In the genomic region with DNA sequence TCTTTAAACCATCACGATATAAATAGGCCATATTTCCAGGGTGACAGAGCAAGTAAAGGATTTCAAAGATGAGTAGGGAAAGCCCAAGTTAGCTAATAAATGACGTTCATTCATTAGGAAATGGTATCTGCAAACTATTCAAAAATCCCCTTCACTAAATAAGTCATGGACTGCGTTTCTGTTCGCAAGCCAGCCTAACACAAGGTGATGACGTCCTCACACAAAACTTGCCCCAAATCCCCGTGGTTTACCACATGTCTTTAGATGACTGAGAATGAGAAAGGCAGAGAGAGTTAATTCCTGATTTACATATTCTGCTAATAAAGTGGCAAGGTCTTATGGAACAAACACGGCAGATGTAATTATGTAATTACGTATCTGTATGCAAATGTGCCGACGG, we compare ENCODE assay signal across 23 cellular contexts.
DNase-seq lines count a peak whose midpoint lies in the region; ATAC-seq, FAIRE-seq and TF ChIP-seq lines count a peak whose summit lies in the region.
"Had no signal": no experiment of that assay in that cellular context is flagged by ENCODE, and none has a peak within 500 bp of the region (broad histone marks: within the 10 kb centered on the region; RNA-seq: fewer than 3 reads in every experiment).

No MANE protein-coding gene starts in this region.

- CTCF ChIA-PET in activated CD4-positive, alpha-beta T cell treated with anti-CD3 and anti-CD28 coated beads for 36 hours (lab: Charles Lee) = interaction anchor here (1.1 kb wide), 1 partner anchor 16 kb away, joined by 4 read pairs; no protein-coding TSS in a partner anchor
- CTCF ChIA-PET in activated CD4-positive, alpha-beta T cell treated with anti-CD3 and anti-CD28 coated beads, Interleukin-2, amount 10 ng/mL, durations not matched to agents 7 days and 5 days (lab: Charles Lee) = no interaction called here

- H3K9me3 Mint-ChIP-seq in activated CD4-positive, alpha-beta T cell treated with anti-CD3 and anti-CD28 coated beads for 36 hours (ENCODE audit: low read depth) = peaks cover 4% of the 10 kb centered on the region
- peaks cover 8% of the 10 kb centered on the region for H3K9me3 Mint-ChIP-seq in activated CD4-positive, alpha-beta T cell treated with anti-CD3 and anti-CD28 coated beads, Interleukin-2, amount 10 ng/mL, durations not matched to agents 7 days and 5 days

- no peaks in the 10 kb centered on the region for H3K36me3 Mint-ChIP-seq in activated CD4-positive, alpha-beta T cell treated with anti-CD3 and anti-CD28 coated beads for 36 hours (ENCODE audit: low read depth)
- H3K36me3 Mint-ChIP-seq in activated CD4-positive, alpha-beta T cell treated with anti-CD3 and anti-CD28 coated beads, Interleukin-2, amount 10 ng/mL, durations not matched to agents 7 days and 5 days (ENCODE audit: low read depth) = no peaks in the 10 kb centered on the region
- H3K36me3 Mint-ChIP-seq: stimulated activated memory B cell treated with anti-CD40 and anti-IgM and Interleukin-4, amounts not matched to agents 10 μg/mL and 1 μg/mL and 100 μg/mL, for 72 hours had no signal

- H4K20me1 ChIP-seq in smooth muscle cell (ENCODE audit: low read depth) = no peaks in the 10 kb centered on the region

- no peak overlapping the region for H2AFZ ChIP-seq in smooth muscle cell (ENCODE audit: low read depth)

- TF ChIP-seq CTCF in smooth muscle cell (IDR thresholded peaks at IDR 0.05; ENCODE audit: borderline replicate concordance, insufficient read depth, poor library complexity, severe bottlenecking) = no peak
- no peak for TF ChIP-seq CTCF in D721Med (IDR thresholded peaks at IDR 0.05; ENCODE audit: insufficient read depth, missing control alignments)

- H3K4me2 ChIP-seq in smooth muscle cell = peak overlapping the region; percentile 84

- H3K9me3 ChIP-seq in smooth muscle cell (replicated peaks; ENCODE audit: low read depth) = no peaks in the 10 kb centered on the region
- no peaks in the 10 kb centered on the region for H3K9me3 ChIP-seq in right cardiac atrium (ENCODE audit: control insufficient read depth, low read length)
- H3K9me3 ChIP-seq: ascending aorta, left lung, thyroid gland had no signal

- peak overlapping the region; percentile 97 for H3K9ac ChIP-seq in smooth muscle cell (ENCODE audit: low read depth)

- H3K27ac ChIP-seq in smooth muscle cell (ENCODE audit: low read depth) = peak overlapping the region; percentile 100
- H3K27ac ChIP-seq in right cardiac atrium (ENCODE audit: low read length) = no peak overlapping the region
- H3K27ac ChIP-seq: ascending aorta, left lung, RWPE1, thyroid gland had no signal

- 28% methylated on average over 10 of the region's 10 CpGs for WGBS in smooth muscle cell (ENCODE audit: low lambda C conversion rate)
- 79% methylated on average over 10 of the region's 10 CpGs for WGBS in right cardiac atrium

- peaks cover 8% of the 10 kb centered on the region for H3K79me2 ChIP-seq in smooth muscle cell (ENCODE audit: low read depth)

- no peaks in the 10 kb centered on the region for H3K36me3 ChIP-seq in smooth muscle cell (ENCODE audit: low read depth)
- H3K36me3 ChIP-seq: ascending aorta, left lung, thyroid gland had no signal

- POLR2A ChIA-PET in activated CD4-positive, alpha-beta T cell treated with anti-CD3 and anti-CD28 coated beads for 36 hours (lab: Charles Lee) = no interaction called here
- POLR2A ChIA-PET in activated CD4-positive, alpha-beta T cell treated with anti-CD3 and anti-CD28 coated beads, Interleukin-2, amount 10 ng/mL, durations not matched to agents 7 days and 5 days (lab: Charles Lee) = no interaction called here

- no peak overlapping the region for H3K27ac Mint-ChIP-seq in activated CD4-positive, alpha-beta T cell treated with anti-CD3 and anti-CD28 coated beads for 36 hours
- no peak overlapping the region for H3K27ac Mint-ChIP-seq in activated CD4-positive, alpha-beta T cell treated with anti-CD3 and anti-CD28 coated beads, Interleukin-2, amount 10 ng/mL, durations not matched to agents 7 days and 5 days
- H3K27ac Mint-ChIP-seq: activated naive CD4-positive, alpha-beta T cell treated with anti-CD3 and anti-CD28 coated beads for 36 hours; effector memory CD8-positive, alpha-beta T cell; stimulated activated memory B cell treated with anti-CD40 and anti-IgM and Interleukin-4, amounts not matched to agents 10 μg/mL and 1 μg/mL and 100 μg/mL, for 72 hours had no signal

- H3K27me3 ChIP-seq in smooth muscle cell (ENCODE audit: low read depth) (no peaks in the 10 kb centered on the region), right cardiac atrium (ENCODE audit: control insufficient read depth, insufficient read depth) (no peaks in the 10 kb centered on the region)
- H3K27me3 ChIP-seq: ascending aorta, left lung, thyroid gland had no signal

- H3K4me3 Mint-ChIP-seq in activated CD4-positive, alpha-beta T cell treated with anti-CD3 and anti-CD28 coated beads for 36 hours = no peak overlapping the region
- H3K4me3 Mint-ChIP-seq in activated CD4-positive, alpha-beta T cell treated with anti-CD3 and anti-CD28 coated beads, Interleukin-2, amount 10 ng/mL, durations not matched to agents 7 days and 5 days = no peak overlapping the region
- H3K4me3 Mint-ChIP-seq: activated naive CD4-positive, alpha-beta T cell treated with anti-CD3 and anti-CD28 coated beads for 36 hours; effector memory CD8-positive, alpha-beta T cell; stimulated activated memory B cell treated with anti-CD40 and anti-IgM and Interleukin-4, amounts not matched to agents 10 μg/mL and 1 μg/mL and 100 μg/mL, for 72 hours had no signal

- peaks cover 5% of the 10 kb centered on the region for H3K27me3 Mint-ChIP-seq in activated CD4-positive, alpha-beta T cell treated with anti-CD3 and anti-CD28 coated beads for 36 hours
- no peaks in the 10 kb centered on the region for H3K27me3 Mint-ChIP-seq in activated CD4-positive, alpha-beta T cell treated with anti-CD3 and anti-CD28 coated beads, Interleukin-2, amount 10 ng/mL, durations not matched to agents 7 days and 5 days
- H3K27me3 Mint-ChIP-seq: effector memory CD8-positive, alpha-beta T cell; stimulated activated memory B cell treated with anti-CD40 and anti-IgM and Interleukin-4, amounts not matched to agents 10 μg/mL and 1 μg/mL and 100 μg/mL, for 72 hours had no signal

- peaks cover 25% of the 10 kb centered on the region for H3F3A ChIP-seq in smooth muscle cell (ENCODE audit: low read depth)

- H3K4me1 ChIP-seq in smooth muscle cell (ENCODE audit: low read depth) (peaks cover 15% of the 10 kb centered on the region), right cardiac atrium (ENCODE audit: control insufficient read depth, insufficient read depth, low read length) (no peaks in the 10 kb centered on the region)
- H3K4me1 ChIP-seq: ascending aorta, left lung, thyroid gland had no signal

- DNase-seq in activated CD4-positive, alpha-beta T cell treated with anti-CD3 and anti-CD28 coated beads for 36 hours = peak; percentile 15
- no peak for DNase-seq in activated CD4-positive, alpha-beta T cell treated with anti-CD3 and anti-CD28 coated beads, Interleukin-2, amount 10 ng/mL, durations not matched to agents 7 days and 5 days
- DNase-seq in smooth muscle cell (lab: John Stamatoyannopoulos, UW; ENCODE audit: unreplicated experiment) (no peak), hypothalamus (lab: John Stamatoyannopoulos, UW) (no peak), D721Med (ENCODE audit: insufficient read length, low spot score) (no peak), right cardiac atrium (no peak)
- DNase-seq: activated naive CD4-positive, alpha-beta T cell treated with anti-CD3 and anti-CD28 coated beads for 36 hours; Calu3; effector memory CD8-positive, alpha-beta T cell; GF-D8; left lung; NCI-H146; NCI-H226; thyroid gland had no signal

- no peaks in the 10 kb centered on the region for H3K4me1 Mint-ChIP-seq in activated CD4-positive, alpha-beta T cell treated with anti-CD3 and anti-CD28 coated beads for 36 hours
- H3K4me1 Mint-ChIP-seq in activated CD4-positive, alpha-beta T cell treated with anti-CD3 and anti-CD28 coated beads, Interleukin-2, amount 10 ng/mL, durations not matched to agents 7 days and 5 days = no peaks in the 10 kb centered on the region
- H3K4me1 Mint-ChIP-seq: stimulated activated memory B cell treated with anti-CD40 and anti-IgM and Interleukin-4, amounts not matched to agents 10 μg/mL and 1 μg/mL and 100 μg/mL, for 72 hours had no signal

- H3K4me3 ChIP-seq in smooth muscle cell (no peak overlapping the region), right cardiac atrium (ENCODE audit: low read length) (no peak overlapping the region)
- H3K4me3 ChIP-seq: ascending aorta, left lung, thyroid gland had no signal

- FAIRE-seq in D721Med (lab: Jason Lieb, UNC) = no peak
- FAIRE-seq: A204.1, GM12892, HepG2, TTC549 had no signal

- intact Hi-C loops in activated CD4-positive, alpha-beta T cell treated with anti-CD3 and anti-CD28 coated beads for 36 hours (cut with DNase I, micrococcal nuclease) = no loop called here
- intact Hi-C loops in right cardiac atrium (cut with DNase I) = no loop called here

- ATAC-seq in activated CD4-positive, alpha-beta T cell treated with anti-CD3 and anti-CD28 coated beads for 36 hours = peak; percentile 53
- ATAC-seq in HG02642 (IDR thresholded peaks at IDR 0.05; ENCODE audit: poor library complexity, unreplicated experiment) (peak; percentile 90), HG03439 (IDR thresholded peaks at IDR 0.05; ENCODE audit: unreplicated experiment) (peak; percentile 63), right cardiac atrium (no peak)
- ATAC-seq: effector memory CD8-positive, alpha-beta T cell; HepG2; left lung; stimulated activated memory B cell treated with anti-CD40 and anti-IgM and Interleukin-4, amounts not matched to agents 10 μg/mL and 1 μg/mL and 100 μg/mL, for 72 hours had no signal

Comparison
In these comparisons a context has a peak if more than half of its experiments do, and no peak if none do; other contexts are left out.
1. ATAC-seq: peak in activated CD4-positive, alpha-beta T cell treated with anti-CD3 and anti-CD28 coated beads for 36 hours (single experiment), HG02642 (single experiment) and HG03439 (single experiment); none in right cardiac atrium (0 of 2).